ENCODE assay signal across 8 cellular contexts in the genomic region with DNA sequence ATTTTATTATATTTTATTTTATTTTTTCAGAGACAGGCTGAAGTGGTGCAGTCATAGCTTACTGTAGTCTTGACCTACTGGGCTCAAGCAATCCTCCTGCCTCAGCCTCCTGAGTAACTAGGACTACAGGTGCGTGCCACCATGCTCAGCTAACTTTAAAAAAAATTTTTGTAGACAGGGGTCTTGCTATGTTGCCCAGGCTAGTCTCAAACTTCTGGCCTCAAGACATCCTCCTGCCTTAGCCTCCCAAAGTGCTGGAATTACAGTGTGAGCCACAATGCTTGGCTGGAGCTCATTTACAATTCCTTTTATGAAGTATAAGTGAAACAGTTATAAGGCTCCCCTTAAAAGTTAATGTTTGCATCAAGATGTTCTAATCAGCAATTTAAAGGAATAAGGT.
"Had no signal": no experiment of that assay in that cellular context is flagged by ENCODE, and none has a peak within 500 bp of the region (broad histone marks: within the 10 kb centered on the region; RNA-seq: fewer than 3 reads in every experiment).

No MANE protein-coding gene starts in this region.

- DNase-seq: GM23248, GOT3, H9, HCEC 1CT, KG1 had no signal

- H2AFZ ChIP-seq: GM23248 had no signal

- H3K4me3 ChIP-seq: GM23248 had no signal

- H3K27ac ChIP-seq: GM23248 had no signal

- H3K9me3 Mint-ChIP-seq: H9, IgD-negative memory B cell had no signal

- FAIRE-seq: H54, HTR-8/SVneo had no signal

- H3K27ac Mint-ChIP-seq: H9, IgD-negative memory B cell had no signal

- H3K27me3 Mint-ChIP-seq: IgD-negative memory B cell had no signal

- H3K9ac ChIP-seq: GM23248 had no signal

- H3K4me3 Mint-ChIP-seq: H9, IgD-negative memory B cell had no signal

- H3K4me1 Mint-ChIP-seq: H9 had no signal
